ENCODE assay signal across 8 cellular contexts in the genomic region with DNA sequence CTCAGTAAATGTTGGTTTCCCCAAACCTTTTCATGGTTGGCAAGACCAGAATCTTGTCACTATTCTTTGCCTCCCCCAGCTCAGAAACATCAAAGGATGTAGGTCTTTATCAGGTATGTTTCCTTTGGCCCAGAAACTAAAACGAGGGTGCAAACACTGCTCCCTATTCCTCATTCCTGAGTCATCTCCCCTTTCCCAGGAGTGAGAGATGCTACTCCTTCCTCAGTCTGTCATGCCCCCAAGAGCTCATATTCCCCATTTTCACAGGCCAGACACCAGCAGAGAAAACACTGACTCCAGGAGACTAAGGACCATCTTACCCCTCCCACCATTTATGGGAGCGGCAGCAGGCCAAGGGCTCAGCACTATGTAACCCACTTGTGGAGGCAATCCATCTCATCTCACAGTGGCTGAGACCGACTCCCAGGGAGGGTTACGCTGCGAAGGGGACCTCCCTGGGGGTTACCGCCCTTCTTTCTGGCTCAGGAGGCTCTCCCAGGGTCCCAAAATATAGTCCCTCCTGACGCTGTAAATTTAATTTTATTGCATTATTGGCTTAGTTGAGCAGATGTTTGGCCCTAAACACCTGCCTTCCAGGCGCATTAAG. TPM values are rescaled to one million over a fixed set of nuclear protein-coding genes. Genes with fewer than 3 reads are reported as not detected.
DNase-seq lines count a peak whose midpoint lies in the region; ATAC-seq, FAIRE-seq and TF ChIP-seq lines count a peak whose summit lies in the region.

No MANE protein-coding gene starts in this region.

- peaks cover 10% of the 10 kb centered on the region for H3K36me3 Mint-ChIP-seq in CD4-positive, CD25-positive, alpha-beta regulatory T cell
- no peaks in the 10 kb centered on the region for H3K36me3 Mint-ChIP-seq in natural killer cell

- TF ChIP-seq RAD21 in IMR-90 (IDR thresholded peaks at IDR 0.05; ENCODE audit: low read length) (no peak), K562 (CRISPR knock-in tag; conservative IDR thresholded peaks at IDR 0.05 in 1 of 2, IDR thresholded peaks at IDR 0.05 in 1 of 2) (no peak)

- no peaks in the 10 kb centered on the region for H3K27me3 Mint-ChIP-seq in CD4-positive, CD25-positive, alpha-beta regulatory T cell
- H3K27me3 Mint-ChIP-seq in natural killer cell (ENCODE audit: low read depth in 2 of 2): no peaks in the 10 kb centered on the region

- no peak overlapping the region for H2BK5ac ChIP-seq in IMR-90 (ENCODE audit: low read depth, low read length, poor library complexity, severe bottlenecking)

- H3K9me3 Mint-ChIP-seq in CD4-positive, CD25-positive, alpha-beta regulatory T cell: no peaks in the 10 kb centered on the region
- no peaks in the 10 kb centered on the region for H3K9me3 Mint-ChIP-seq in natural killer cell

- H3K56ac ChIP-seq in IMR-90 (ENCODE audit: extremely low read depth, insufficient read depth, low read length): no peak overlapping the region

- no peak overlapping the region for H3K27ac ChIP-seq in CD4-positive, CD25-positive, alpha-beta regulatory T cell (ENCODE audit: insufficient read depth, low read length, poor library complexity, severe bottlenecking)
- H3K27ac ChIP-seq in IMR-90 (ENCODE audit: insufficient read depth, low read length): no peak overlapping the region
- H3K27ac ChIP-seq in K562 (ENCODE audit: extremely low read depth, low read depth, low read length): peak overlapping the region; percentile 91; the same call in 1 of the 3 replicates

- in situ Hi-C loops in IMR-90 (cut with MboI; ENCODE audit: low sequenced_read_pairs) (no loop called here), K562 (cut with MboI) (no loop called here)

- H2AK9ac ChIP-seq in IMR-90 (replicated peaks; ENCODE audit: low read depth, low read length, poor library complexity): peak overlapping the region; percentile 98

- H3K9ac ChIP-seq in IMR-90 (ENCODE audit: low read depth, low read length) (peak overlapping the region; percentile 84; the same call in 1 of the 2 replicates), K562 (ENCODE audit: insufficient read depth in 1 of 2, low read depth in 2 of 2, low read length in 2 of 2) (peak overlapping the region; percentile 90 to 96)

- TF ChIP-seq POLR2A in IMR-90 (IDR thresholded peaks at IDR 0.05; ENCODE audit: low read depth, low read length): no peak
- TF ChIP-seq POLR2A in K562 (conservative IDR thresholded peaks at IDR 0.05): no peak

- peaks cover 52% of the 10 kb centered on the region for H3K79me2 ChIP-seq in K562 (ENCODE audit: control insufficient read depth, insufficient read depth, low read length)

- 0 out of 2 replicates have a peak overlapping the region, but pooled peaks have one; percentile 67 for H3K14ac ChIP-seq in IMR-90 (replicated peaks; ENCODE audit: low read depth, low read length)

- no peak overlapping the region for H4K5ac ChIP-seq in IMR-90 (ENCODE audit: low read depth, low read length)

- TF ChIP-seq EP300 in K562 (IDR thresholded peaks at IDR 0.05; ENCODE audit: low read length): no peak

- H3K4me1 ChIP-seq in CD4-positive, CD25-positive, alpha-beta regulatory T cell (ENCODE audit: control insufficient read depth, insufficient read depth, low read length, poor library complexity, severe bottlenecking): peaks cover 29% of the 10 kb centered on the region
- H3K4me1 ChIP-seq in IMR-90 (ENCODE audit: control insufficient read depth, insufficient read depth, low read length) (peaks cover 10% of the 10 kb centered on the region), K562 (replicated peaks in 1 of 2; ENCODE audit: control insufficient read depth in 2 of 2, insufficient read depth in 2 of 2, low read length in 2 of 2) (peaks cover 10 to 13% of the 10 kb centered on the region in 2 experiments; a peak in 3 of 5 replicates)

- peaks cover 19 to 38% (median 24%) of the 10 kb centered on the region in 4 donors for H3K4me1 Mint-ChIP-seq in CD4-positive, CD25-positive, alpha-beta regulatory T cell
- H3K4me1 Mint-ChIP-seq in natural killer cell: peaks cover 23 to 42% of the 10 kb centered on the region in 2 donors

- no peak overlapping the region for H4K8ac ChIP-seq in IMR-90 (ENCODE audit: low read depth in 2 of 2, low read length in 2 of 2)

- FAIRE-seq in K562 (lab: Jason Lieb, UNC): no peak

- DNase-seq in CD4-positive, CD25-positive, alpha-beta regulatory T cell: no peak
- DNase-seq in IMR-90 (no peak), K562 (ENCODE audit: extremely low read depth in 1 of 4, low spot score in 3 of 4) (peak in 2 of 4 experiments; percentile 9 to 14), natural killer cell (no peak), H7 (no peak), GM10248 (ENCODE audit: extremely low spot score) (no peak), GOT3 (lab: John Stamatoyannopoulos, UW) (no peak)

- TF ChIP-seq CTCF in IMR-90 (conservative IDR thresholded peaks at IDR 0.05; ENCODE audit: low read depth, low read length) (no peak), K562 (IDR thresholded peaks at IDR 0.05 in 2 of 3, conservative IDR thresholded peaks at IDR 0.05 in 1 of 3; ENCODE audit: insufficient read depth in 2 of 3, low read depth in 1 of 3, low read length in 3 of 3) (no peak), natural killer cell (IDR thresholded peaks at IDR 0.05) (no peak), GM10248 (IDR thresholded peaks at IDR 0.05; ENCODE audit: control extremely low read depth, extremely low read depth, low read depth, missing control alignments) (no peak)

- H2AK5ac ChIP-seq in IMR-90 (ENCODE audit: low read depth, low read length): no peak overlapping the region

- peaks cover 25% of the 10 kb centered on the region for H3K36me3 ChIP-seq in CD4-positive, CD25-positive, alpha-beta regulatory T cell (ENCODE audit: control insufficient read depth, insufficient read depth, low read length)
- H3K36me3 ChIP-seq in IMR-90 (ENCODE audit: control insufficient read depth, insufficient read depth, low read length) (peaks cover 27% of the 10 kb centered on the region), K562 (ENCODE audit: control insufficient read depth, insufficient read depth, low read length) (peaks cover 42% of the 10 kb centered on the region), H7 (replicated peaks; ENCODE audit: control insufficient read depth, insufficient read depth, low read length) (peaks cover 25% of the 10 kb centered on the region)

- WGBS in IMR-90 (ENCODE audit: extremely low coverage in 2 of 2, insufficient read length in 1 of 2), 2 experiments: 83% methylated on average over 1 of the region's 8 CpGs; no CpG with 5 or more reads in 1 of the 2 experiments
- 9% methylated on average over 5 of the region's 8 CpGs for WGBS in K562 (ENCODE audit: insufficient coverage, low coverage, missing lambda C conversion rate)

- no peak for ATAC-seq in CD4-positive, CD25-positive, alpha-beta regulatory T cell (ENCODE audit: low read depth in 2 of 2)
- no peak for ATAC-seq in IMR-90 (ENCODE audit: low read depth)
- ATAC-seq in K562: peak; percentile 9; the same call in 1 of the 3 replicates
- no peak for ATAC-seq in natural killer cell
- ATAC-seq in GM18873 (IDR thresholded peaks at IDR 0.05; ENCODE audit: low FRiP score, unreplicated experiment): no peak

- H2AFZ ChIP-seq in IMR-90 (replicated peaks; ENCODE audit: low read length, poor library complexity): no peak overlapping the region
- no peak overlapping the region for H2AFZ ChIP-seq in K562 (ENCODE audit: low read depth, low read length)

- intact Hi-C loops in IMR-90 (cut with micrococcal nuclease) (no loop called here), K562 (cut with micrococcal nuclease) (no loop called here), natural killer cell (cut with micrococcal nuclease) (loop anchor here (2.0 kb wide), 1 partner anchor 18 kb away; the partner anchor contains the start of gene TLCD3A)

- H3K79me1 ChIP-seq in IMR-90 (ENCODE audit: low read depth in 1 of 2, low read length in 2 of 2): peaks cover 23 to 57% of the 10 kb centered on the region in 2 experiments

- peak overlapping the region; percentile 78 for H3K4me3 ChIP-seq in CD4-positive, CD25-positive, alpha-beta regulatory T cell (ENCODE audit: low read depth, low read length)
- H3K4me3 ChIP-seq in IMR-90 (ENCODE audit: insufficient read depth, low read depth, low read length) (no peak overlapping the region), K562 (peak overlapping the region; percentile 74), H7 (ENCODE audit: insufficient read depth, low read depth, low read length) (no peak overlapping the region)

- H3K4me3 Mint-ChIP-seq in CD4-positive, CD25-positive, alpha-beta regulatory T cell: peak overlapping the region; percentile 94 to 98 (median 96)
- H3K4me3 Mint-ChIP-seq in natural killer cell: peak overlapping the region; percentile 94

- CTCF ChIA-PET in IMR-90 (lab: Yijun Ruan, JAX) (no interaction called here), K562 (lab: Yijun Ruan, JAX; ENCODE audit: low intra/inter-chr PET ratio) (no interaction called here), GM10248 (lab: Yijun Ruan, JAX) (interaction anchor here (0.8 to 1.8 kb wide), 9 partner anchors 8 to 248 kb away, joined by 3 to 7 read pairs (median 3); partner anchors contain the start of gene TIMM22)

- H3K9me3 ChIP-seq in CD4-positive, CD25-positive, alpha-beta regulatory T cell (ENCODE audit: control insufficient read depth in 2 of 2, low read length in 2 of 2): no peaks in the 10 kb centered on the region
- H3K9me3 ChIP-seq in IMR-90 (ENCODE audit: control insufficient read depth, insufficient read depth, low read length): no peaks in the 10 kb centered on the region
- H3K9me3 ChIP-seq in K562 (replicated peaks; ENCODE audit: control insufficient read depth, insufficient read depth, low read depth, low read length): no peaks in the 10 kb centered on the region

- no peak overlapping the region; the same call in 1 of the 2 replicates for H3K4ac ChIP-seq in IMR-90 (ENCODE audit: low read depth, low read length)

- H3K18ac ChIP-seq in IMR-90 (ENCODE audit: low read depth, low read length): no peak overlapping the region

- no peak overlapping the region for H4K91ac ChIP-seq in IMR-90 (ENCODE audit: insufficient read depth, low read depth, low read length)

- peak overlapping the region; percentile 77 for H3K23ac ChIP-seq in IMR-90 (ENCODE audit: low read depth, low read length)

- no peak overlapping the region for H2BK120ac ChIP-seq in IMR-90 (ENCODE audit: low read depth, low read length)

- H2BK15ac ChIP-seq in IMR-90 (ENCODE audit: low read depth, low read length): no peak overlapping the region

- POLR2A ChIA-PET in IMR-90 (lab: Charles Lee; ENCODE audit: unreplicated experiment): no interaction called here
- POLR2A ChIA-PET in K562 (lab: Yijun Ruan, JAX): interaction anchor here (0.9 to 1.2 kb wide), 2 partner anchors 8 to 13 kb away, joined by 3 to 9 read pairs; no protein-coding TSS in a partner anchor
- POLR2A ChIA-PET in GM10248 (lab: Yijun Ruan, JAX): interaction anchor here (0.7 to 1.3 kb wide), 2 partner anchors 8 to 87 kb away, joined by 3 to 5 read pairs; no protein-coding TSS in a partner anchor

- no TSS peak for BruUV-seq in IMR-90 (replicated peaks; lab: Mats Ljungman, UMichigan)
- no TSS peak for BruUV-seq in K562 (replicated peaks; lab: Mats Ljungman, UMichigan)

- dilution Hi-C loops in IMR-90 (cut with HindIII; ENCODE audit: low sequenced_read_pairs, unreplicated experiment): no loop called here

- H2BK20ac ChIP-seq in IMR-90 (ENCODE audit: low read depth, low read length): no peak overlapping the region

- H3K9me1 ChIP-seq in IMR-90 (ENCODE audit: insufficient read depth, low read length) (peaks cover 17% of the 10 kb centered on the region), K562 (ENCODE audit: control insufficient read depth, insufficient read depth, low read length) (no peaks in the 10 kb centered on the region)

- H3K4me2 ChIP-seq in IMR-90 (ENCODE audit: low read depth, low read length) (peak overlapping the region; percentile 98; the same call in 1 of the 2 replicates), K562 (ENCODE audit: insufficient read depth, low read length) (peak overlapping the region; percentile 91)

- no peaks in the 10 kb centered on the region for H3K27me3 ChIP-seq in CD4-positive, CD25-positive, alpha-beta regulatory T cell (ENCODE audit: control insufficient read depth, insufficient read depth, low read length)
- no peaks in the 10 kb centered on the region for H3K27me3 ChIP-seq in IMR-90 (ENCODE audit: control insufficient read depth, insufficient read depth, low read length)
- H3K27me3 ChIP-seq in K562 (ENCODE audit: control insufficient read depth in 2 of 2, insufficient read depth in 2 of 2, low read length in 2 of 2): no peaks in the 10 kb centered on the region
- no peaks in the 10 kb centered on the region for H3K27me3 ChIP-seq in H7 (ENCODE audit: control insufficient read depth, insufficient read depth, low read length)

- peaks cover 14% of the 10 kb centered on the region for H4K20me1 ChIP-seq in IMR-90 (ENCODE audit: insufficient read depth, low read length)
- H4K20me1 ChIP-seq in K562 (replicated peaks; ENCODE audit: control insufficient read depth, insufficient read depth, low read length): peaks cover 8% of the 10 kb centered on the region; the same call in 1 of the 2 replicates

- peak overlapping the region in 2 of 3 donors; percentile 92 to 94 for H3K27ac Mint-ChIP-seq in CD4-positive, CD25-positive, alpha-beta regulatory T cell
- H3K27ac Mint-ChIP-seq in natural killer cell: peak overlapping the region; percentile 7 to 84

RNA-seq across cellular contexts. Expression of gene GEMIN4, which starts 1.5 kb away (rescaled TPM):
- total RNA-seq in CD4-positive, CD25-positive, alpha-beta regulatory T cell: 9.2 TPM
- polyA plus RNA-seq in CD4-positive, CD25-positive, alpha-beta regulatory T cell: 10 to 100 TPM; 15.7 to 34.7 (median 21.6) TPM
- 13.9 and 16.5 TPM in 2 replicates for total RNA-seq in IMR-90 (2012; rRNA removed)
- polyA plus RNA-seq in IMR-90 (2012; rRNA removed): 18.3 and 20.4 TPM in 2 replicates
- 13.6 and 16.5 TPM in 2 replicates for polyA plus RNA-seq in IMR-90 (2012; cell fraction: cytosol; rRNA removed)
- polyA plus RNA-seq in IMR-90 (2012; cell fraction: nucleus; rRNA removed; ENCODE audit: low replicate concordance): 29.9 and 42.3 TPM in 2 replicates
- 30.0 and 64.9 TPM in 2 replicates for total RNA-seq in K562 (2011; cell fraction: chromatin; rRNA removed; ENCODE audit: low replicate concordance)
- 36.8 and 49.5 TPM in 2 replicates for total RNA-seq in K562 (2011; cell fraction: nucleolus; rRNA removed)
- 43.7 and 49.5 TPM in 2 replicates for total RNA-seq in K562 (2011; cell fraction: nucleoplasm; rRNA removed)
- total RNA-seq in K562 (2014; rRNA removed): 16.7 and 25.3 TPM in 2 replicates
- 6.3 and 8.6 TPM in 2 replicates for total RNA-seq in K562 (2014; rRNA removed; fragmentation: Illumina TruSeq; extraction: Trizol)
- total RNA-seq in K562 (2015; rRNA removed; fragmentation: Illumina TruSeq; extraction: Trizol): 9.4 and 10.5 TPM in 2 replicates
- total RNA-seq in K562 (2021): 36.6 and 38.5 TPM in 2 replicates
- polyA plus RNA-seq in K562 (2011; rRNA removed): 10.8 and 23.4 TPM in 2 replicates
- polyA plus RNA-seq in K562 (2011; cell fraction: cytosol; rRNA removed): 9.8 and 21.2 TPM in 2 replicates
- polyA plus RNA-seq in K562 (2011; cell fraction: nucleus; rRNA removed): 22.9 and 38.2 TPM in 2 replicates
- 20.2 and 21.9 TPM in 2 replicates for polyA plus RNA-seq in K562 (2012)
- polyA plus RNA-seq in K562 (2014; fragmentation: Illumina TruSeq; extraction: Trizol): 32.1 and 42.5 TPM in 2 replicates
- polyA plus RNA-seq in K562 (2014; fragmentation: Nextera tagmentation; extraction: Ambion mirVana): 1 to 10 TPM; 1.8 to 2.3 TPM
- 14.3 and 15.8 TPM in 2 replicates for polyA plus RNA-seq in K562 (2014; rRNA removed)
- polyA minus RNA-seq in K562 (2011; rRNA and poly(A)+ RNA removed): 12.4 and 15.3 TPM in 2 replicates
- polyA minus RNA-seq in K562 (2011; cell fraction: cytosol; rRNA and poly(A)+ RNA removed): 13.9 and 15.2 TPM in 2 replicates
- polyA minus RNA-seq in K562 (2011; cell fraction: nucleus; rRNA and poly(A)+ RNA removed): 18.6 and 25.3 TPM in 2 replicates
- total RNA-seq in natural killer cell: 10 to 100 TPM; 13.7 to 17.1 (median 13.7) TPM
- 21.4 and 29.4 TPM in 2 replicates for total RNA-seq in H7 (2014; rRNA removed; shearing (Covaris generic))

RNA-seq across cellular contexts. Expression of gene TLCD3A, which starts 18.1 kb away (rescaled TPM):
- total RNA-seq in CD4-positive, CD25-positive, alpha-beta regulatory T cell: 0.67 TPM
- polyA plus RNA-seq in CD4-positive, CD25-positive, alpha-beta regulatory T cell: under 1 TPM; 0.17 to 0.51 (median 0.35) TPM
- total RNA-seq in IMR-90 (2012; rRNA removed) (14.4 and 15.2 TPM in 2 replicates), K562 (2014; rRNA removed) (7.9 and 10.8 TPM in 2 replicates), K562 (2014; rRNA removed; fragmentation: Illumina TruSeq; extraction: Trizol) (5.6 and 6.5 TPM in 2 replicates), K562 (2015; rRNA removed; fragmentation: Illumina TruSeq; extraction: Trizol) (6.9 and 7.1 TPM in 2 replicates), K562 (2021) (8.7 and 9.3 TPM in 2 replicates), natural killer cell (1 to 10 TPM in 2 of 3 donors, under 1 TPM in 1; 0.75 to 3.1 (median 1.8) TPM)
- polyA plus RNA-seq in IMR-90 (2012; rRNA removed) (33.3 and 35.0 TPM in 2 replicates), K562 (2011; rRNA removed) (11.9 and 13.5 TPM in 2 replicates), K562 (2014; fragmentation: Illumina TruSeq; extraction: Trizol) (8.2 and 9.4 TPM in 2 replicates), K562 (2014; fragmentation: Nextera tagmentation; extraction: Ambion mirVana) (1 to 10 TPM; 1.3 to 1.7 TPM), K562 (2014; rRNA removed) (7.3 and 9.4 TPM in 2 replicates)
- 23.3 and 36.1 TPM in 2 replicates for polyA plus RNA-seq in IMR-90 (2012; cell fraction: cytosol; rRNA removed)
- 19.6 and 20.6 TPM in 2 replicates for polyA plus RNA-seq in IMR-90 (2012; cell fraction: nucleus; rRNA removed; ENCODE audit: low replicate concordance)
- total RNA-seq in K562 (2011; cell fraction: chromatin; rRNA removed; ENCODE audit: low replicate concordance): 11.0 and 24.6 TPM in 2 replicates
- 20.4 and 25.5 TPM in 2 replicates for total RNA-seq in K562 (2011; cell fraction: nucleolus; rRNA removed)
- 20.2 and 23.2 TPM in 2 replicates for total RNA-seq in K562 (2011; cell fraction: nucleoplasm; rRNA removed)
- polyA plus RNA-seq in K562 (2011; cell fraction: cytosol; rRNA removed): 16.7 and 24.3 TPM in 2 replicates
- 8.0 and 11.5 TPM in 2 replicates for polyA plus RNA-seq in K562 (2011; cell fraction: nucleus; rRNA removed)
- polyA plus RNA-seq in K562 (2012): 9.3 and 10.4 TPM in 2 replicates
- 12.4 and 20.2 TPM in 2 replicates for polyA minus RNA-seq in K562 (2011; rRNA and poly(A)+ RNA removed)
- polyA minus RNA-seq in K562 (2011; cell fraction: cytosol; rRNA and poly(A)+ RNA removed): 10.1 and 10.3 TPM in 2 replicates
- 4.4 and 5.2 TPM in 2 replicates for polyA minus RNA-seq in K562 (2011; cell fraction: nucleus; rRNA and poly(A)+ RNA removed)
- 11.0 and 12.4 TPM in 2 replicates for total RNA-seq in H7 (2014; rRNA removed; shearing (Covaris generic))

RNA-seq across cellular contexts. Expression of gene GLOD4, which starts 31.5 kb away (rescaled TPM):
- 65.0 TPM for total RNA-seq in CD4-positive, CD25-positive, alpha-beta regulatory T cell
- 100 to 1,000 TPM; 103 to 115 (median 110) TPM for polyA plus RNA-seq in CD4-positive, CD25-positive, alpha-beta regulatory T cell
- total RNA-seq in IMR-90 (2012; rRNA removed) (26.3 and 41.1 TPM in 2 replicates), K562 (2014; rRNA removed) (45.3 and 52.0 TPM in 2 replicates), K562 (2014; rRNA removed; fragmentation: Illumina TruSeq; extraction: Trizol) (52.7 and 61.4 TPM in 2 replicates), K562 (2015; rRNA removed; fragmentation: Illumina TruSeq; extraction: Trizol) (49.8 and 54.6 TPM in 2 replicates), K562 (2021) (55.2 and 64.9 TPM in 2 replicates), natural killer cell (10 to 100 TPM; 62.5 to 67.1 (median 63.5) TPM)
- polyA plus RNA-seq in IMR-90 (2012; rRNA removed) (26.5 and 36.7 TPM in 2 replicates), K562 (2011; rRNA removed) (45.6 and 65.9 TPM in 2 replicates), K562 (2014; fragmentation: Illumina TruSeq; extraction: Trizol) (67.2 and 67.6 TPM in 2 replicates), K562 (2014; fragmentation: Nextera tagmentation; extraction: Ambion mirVana) (100 to 1,000 TPM in 1 of 2 experiments, 10 to 100 TPM in 1; 62.3 to 109 TPM), K562 (2014; rRNA removed) (69.2 and 81.7 TPM in 2 replicates)
- polyA plus RNA-seq in IMR-90 (2012; cell fraction: cytosol; rRNA removed): 7.9 and 19.3 TPM in 2 replicates
- polyA plus RNA-seq in IMR-90 (2012; cell fraction: nucleus; rRNA removed; ENCODE audit: low replicate concordance): 10.6 and 51.9 TPM in 2 replicates
- 41.8 and 82.0 TPM in 2 replicates for total RNA-seq in K562 (2011; cell fraction: chromatin; rRNA removed; ENCODE audit: low replicate concordance)
- total RNA-seq in K562 (2011; cell fraction: nucleolus; rRNA removed): 22.0 and 26.6 TPM in 2 replicates
- total RNA-seq in K562 (2011; cell fraction: nucleoplasm; rRNA removed): 56.0 and 74.9 TPM in 2 replicates
- polyA plus RNA-seq in K562 (2011; cell fraction: cytosol; rRNA removed): 17.8 and 37.4 TPM in 2 replicates
- 33.7 and 46.6 TPM in 2 replicates for polyA plus RNA-seq in K562 (2011; cell fraction: nucleus; rRNA removed)
- 47.2 and 69.3 TPM in 2 replicates for polyA plus RNA-seq in K562 (2012)
- 42.2 and 59.2 TPM in 2 replicates for polyA minus RNA-seq in K562 (2011; rRNA and poly(A)+ RNA removed)
- polyA minus RNA-seq in K562 (2011; cell fraction: cytosol; rRNA and poly(A)+ RNA removed): 14.0 and 15.5 TPM in 2 replicates
- polyA minus RNA-seq in K562 (2011; cell fraction: nucleus; rRNA and poly(A)+ RNA removed): 12.1 and 17.2 TPM in 2 replicates
- 55.9 and 60.8 TPM in 2 replicates for total RNA-seq in H7 (2014; rRNA removed; shearing (Covaris generic))

RNA-seq across cellular contexts. Expression of gene MRM3, which starts 31.6 kb away (rescaled TPM):
- total RNA-seq in CD4-positive, CD25-positive, alpha-beta regulatory T cell: 36.2 TPM
- polyA plus RNA-seq in CD4-positive, CD25-positive, alpha-beta regulatory T cell: 10 to 100 TPM; 23.2 to 33.1 (median 29.4) TPM
- total RNA-seq in IMR-90 (2012; rRNA removed) (15.2 and 16.1 TPM in 2 replicates), K562 (2014; rRNA removed) (24.8 and 40.6 TPM in 2 replicates), K562 (2014; rRNA removed; fragmentation: Illumina TruSeq; extraction: Trizol) (16.4 and 19.4 TPM in 2 replicates), K562 (2015; rRNA removed; fragmentation: Illumina TruSeq; extraction: Trizol) (18.3 and 19.5 TPM in 2 replicates), K562 (2021) (21.2 and 23.0 TPM in 2 replicates), natural killer cell (10 to 100 TPM; 24.3 to 32.2 (median 31.9) TPM)
- polyA plus RNA-seq in IMR-90 (2012; rRNA removed) (8.9 and 9.0 TPM in 2 replicates), K562 (2011; rRNA removed) (19.0 and 23.5 TPM in 2 replicates), K562 (2014; fragmentation: Illumina TruSeq; extraction: Trizol) (13.6 and 18.1 TPM in 2 replicates), K562 (2014; fragmentation: Nextera tagmentation; extraction: Ambion mirVana) (1 to 10 TPM; 2.4 to 3.7 TPM), K562 (2014; rRNA removed) (19.4 and 24.4 TPM in 2 replicates)
- 8.3 and 10.0 TPM in 2 replicates for polyA plus RNA-seq in IMR-90 (2012; cell fraction: cytosol; rRNA removed)
- 5.4 and 7.5 TPM in 2 replicates for polyA plus RNA-seq in IMR-90 (2012; cell fraction: nucleus; rRNA removed; ENCODE audit: low replicate concordance)
- 19.2 and 25.8 TPM in 2 replicates for total RNA-seq in K562 (2011; cell fraction: chromatin; rRNA removed; ENCODE audit: low replicate concordance)
- 44.0 and 47.0 TPM in 2 replicates for total RNA-seq in K562 (2011; cell fraction: nucleolus; rRNA removed)
- total RNA-seq in K562 (2011; cell fraction: nucleoplasm; rRNA removed): 23.2 and 27.1 TPM in 2 replicates
- 15.6 and 17.3 TPM in 2 replicates for polyA plus RNA-seq in K562 (2011; cell fraction: cytosol; rRNA removed)
- polyA plus RNA-seq in K562 (2011; cell fraction: nucleus; rRNA removed): 13.2 and 17.1 TPM in 2 replicates
- polyA plus RNA-seq in K562 (2012): 11.2 and 20.0 TPM in 2 replicates
- polyA minus RNA-seq in K562 (2011; rRNA and poly(A)+ RNA removed): 21.9 and 22.4 TPM in 2 replicates
- polyA minus RNA-seq in K562 (2011; cell fraction: cytosol; rRNA and poly(A)+ RNA removed): 12.9 and 13.9 TPM in 2 replicates
- polyA minus RNA-seq in K562 (2011; cell fraction: nucleus; rRNA and poly(A)+ RNA removed): 18.4 and 26.4 TPM in 2 replicates
- total RNA-seq in H7 (2014; rRNA removed; shearing (Covaris generic)): 58.9 and 61.5 TPM in 2 replicates

RNA-seq across cellular contexts. Expression of gene VPS53, which starts 35.9 kb away (rescaled TPM):
- total RNA-seq in CD4-positive, CD25-positive, alpha-beta regulatory T cell: 79.1 TPM
- 1 to 10 TPM; 7.7 to 9.4 (median 8.4) TPM for polyA plus RNA-seq in CD4-positive, CD25-positive, alpha-beta regulatory T cell
- total RNA-seq in IMR-90 (2012; rRNA removed) (31.0 and 32.8 TPM in 2 replicates), K562 (2014; rRNA removed) (4.9 and 9.1 TPM in 2 replicates), K562 (2014; rRNA removed; fragmentation: Illumina TruSeq; extraction: Trizol) (6.9 and 7.1 TPM in 2 replicates), K562 (2015; rRNA removed; fragmentation: Illumina TruSeq; extraction: Trizol) (8.1 and 8.3 TPM in 2 replicates), K562 (2021) (27.5 and 29.1 TPM in 2 replicates), natural killer cell (100 to 1,000 TPM in 1 of 3 donors, 10 to 100 TPM in 2; 82.8 to 102 (median 89.1) TPM)
- polyA plus RNA-seq in IMR-90 (2012; rRNA removed) (19.3 and 23.4 TPM in 2 replicates), K562 (2011; rRNA removed) (9.9 and 12.4 TPM in 2 replicates), K562 (2014; fragmentation: Illumina TruSeq; extraction: Trizol) (8.3 and 8.8 TPM in 2 replicates), K562 (2014; fragmentation: Nextera tagmentation; extraction: Ambion mirVana) (1 to 10 TPM in 1 of 2 experiments, under 1 TPM in 1; 0.90 to 1.3 TPM), K562 (2014; rRNA removed) (6.0 and 8.2 TPM in 2 replicates)
- 6.8 and 8.5 TPM in 2 replicates for polyA plus RNA-seq in IMR-90 (2012; cell fraction: cytosol; rRNA removed)
- 14.4 and 19.3 TPM in 2 replicates for polyA plus RNA-seq in IMR-90 (2012; cell fraction: nucleus; rRNA removed; ENCODE audit: low replicate concordance)
- total RNA-seq in K562 (2011; cell fraction: chromatin; rRNA removed; ENCODE audit: low replicate concordance): 76.4 and 103 TPM in 2 replicates
- 32.6 and 35.0 TPM in 2 replicates for total RNA-seq in K562 (2011; cell fraction: nucleolus; rRNA removed)
- 47.7 and 52.4 TPM in 2 replicates for total RNA-seq in K562 (2011; cell fraction: nucleoplasm; rRNA removed)
- polyA plus RNA-seq in K562 (2011; cell fraction: cytosol; rRNA removed): 7.0 and 8.0 TPM in 2 replicates
- 16.7 and 18.6 TPM in 2 replicates for polyA plus RNA-seq in K562 (2011; cell fraction: nucleus; rRNA removed)
- polyA plus RNA-seq in K562 (2012): 9.9 and 17.0 TPM in 2 replicates
- 45.0 and 68.4 TPM in 2 replicates for polyA minus RNA-seq in K562 (2011; rRNA and poly(A)+ RNA removed)
- polyA minus RNA-seq in K562 (2011; cell fraction: cytosol; rRNA and poly(A)+ RNA removed): 22.6 and 24.3 TPM in 2 replicates
- polyA minus RNA-seq in K562 (2011; cell fraction: nucleus; rRNA and poly(A)+ RNA removed): 30.6 and 48.9 TPM in 2 replicates
- total RNA-seq in H7 (2014; rRNA removed; shearing (Covaris generic)): 7.9 and 9.6 TPM in 2 replicates

Comparison
In these comparisons a context has a peak if more than half of its experiments do, and no peak if none do; other contexts are left out.
1. H3K4me3 ChIP-seq: peak in CD4-positive, CD25-positive, alpha-beta regulatory T cell (single experiment) and K562 (single experiment); none in IMR-90 (single experiment) and H7 (single experiment).